Comparison of ENCODE assay signal across 6 cellular contexts in the genomic region with DNA sequence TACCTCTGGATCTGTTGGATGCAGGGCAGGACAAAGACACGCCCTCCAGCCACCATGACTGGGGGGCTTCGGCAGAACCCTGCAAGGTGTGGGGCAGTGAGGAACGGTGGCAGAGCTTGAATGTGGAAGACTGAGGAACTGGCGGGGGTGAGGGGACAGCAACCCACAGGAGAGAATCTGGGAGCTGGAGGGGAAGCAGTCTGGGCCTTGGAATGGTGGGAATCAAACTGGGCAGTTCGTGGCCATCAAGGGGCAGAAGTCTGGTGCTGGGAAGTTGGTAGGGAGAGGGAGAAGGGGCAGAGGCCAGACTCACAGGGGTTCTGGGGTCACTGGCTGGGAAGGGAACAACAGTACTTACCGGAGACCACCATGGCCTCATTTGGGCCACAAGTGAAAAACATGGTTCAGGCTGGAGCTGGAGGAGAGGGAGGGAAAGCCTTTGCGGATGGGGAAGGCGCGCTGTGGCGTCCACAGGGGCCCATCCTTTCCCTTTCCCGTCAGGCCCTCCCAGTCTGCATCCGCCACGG. TPM values are rescaled to one million over a fixed set of nuclear protein-coding genes. Genes with fewer than 3 reads are reported as not detected.
A peak's percentile ranks its signal among the peaks of the same experiment; 100 is the strongest.
DNase-seq lines count a peak whose midpoint lies in the region; ATAC-seq and TF ChIP-seq lines count a peak whose summit lies in the region.

No MANE protein-coding gene starts in this region.

- peak overlapping the region; percentile 98 for H3K4me3 Mint-ChIP-seq in WTC11

- CTCF ChIA-PET in WTC11 (lab: Charles Lee), result interaction anchor here (0.6 to 2.8 kb wide), 6 partner anchors 11 to 88 kb away, joined by 3 to 13 read pairs (median 4); no protein-coding TSS in a partner anchor

- peaks cover 54% of the 10 kb centered on the region for H3K36me3 Mint-ChIP-seq in WTC11

- TF ChIP-seq CTCF in WTC11 (IDR thresholded peaks at IDR 0.05), result no peak

- POLR2A ChIA-PET in WTC11 (lab: Charles Lee), result interaction anchor here (0.6 to 0.8 kb wide), 3 partner anchors 10 to 127 kb away, joined by 5 read pairs; no protein-coding TSS in a partner anchor

- peaks cover 5% of the 10 kb centered on the region; the same call in 1 of the 2 replicates for H3K27me3 Mint-ChIP-seq in WTC11 (ENCODE audit: low read depth)

- H3K4me1 Mint-ChIP-seq in WTC11, result peaks cover 25% of the 10 kb centered on the region

- H3K27ac Mint-ChIP-seq in WTC11, result peak overlapping the region; percentile 89

- ATAC-seq in WTC11 (no peak), left lobe of liver (peak; percentile 8)

- no peaks in the 10 kb centered on the region for H3K9me3 Mint-ChIP-seq in WTC11

- DNase-seq in EL (peak; percentile 33), WTC11 (ENCODE audit: low spot score) (no peak), left lobe of liver (ENCODE audit: low spot score) (no peak), middle frontal gyrus (ENCODE audit: extremely low spot score, low spot score) (no peak), SK-N-DZ (ENCODE audit: low spot score) (no peak), NCI-H2196 treated with DMSO at 0.1 percent for 48 hours (lab: John Stamatoyannopoulos, UW; ENCODE audit: unreplicated experiment) (no peak)

TF ChIP-seq in WTC11, 78 proteins besides CTCF, POLR2A, EP300 and RAD21:
- TF ChIP-seq, protein P1, sequence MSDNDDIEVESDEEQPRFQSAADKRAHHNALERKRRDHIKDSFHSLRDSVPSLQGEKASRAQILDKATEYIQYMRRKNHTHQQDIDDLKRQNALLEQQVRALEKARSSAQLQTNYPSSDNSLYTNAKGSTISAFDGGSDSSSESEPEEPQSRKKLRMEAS (CRISPR knock-in tag; IDR thresholded peaks at IDR 0.05), result peak; percentile 17; the same call in 1 of the 2 replicates
- TF ChIP-seq, protein P2, sequence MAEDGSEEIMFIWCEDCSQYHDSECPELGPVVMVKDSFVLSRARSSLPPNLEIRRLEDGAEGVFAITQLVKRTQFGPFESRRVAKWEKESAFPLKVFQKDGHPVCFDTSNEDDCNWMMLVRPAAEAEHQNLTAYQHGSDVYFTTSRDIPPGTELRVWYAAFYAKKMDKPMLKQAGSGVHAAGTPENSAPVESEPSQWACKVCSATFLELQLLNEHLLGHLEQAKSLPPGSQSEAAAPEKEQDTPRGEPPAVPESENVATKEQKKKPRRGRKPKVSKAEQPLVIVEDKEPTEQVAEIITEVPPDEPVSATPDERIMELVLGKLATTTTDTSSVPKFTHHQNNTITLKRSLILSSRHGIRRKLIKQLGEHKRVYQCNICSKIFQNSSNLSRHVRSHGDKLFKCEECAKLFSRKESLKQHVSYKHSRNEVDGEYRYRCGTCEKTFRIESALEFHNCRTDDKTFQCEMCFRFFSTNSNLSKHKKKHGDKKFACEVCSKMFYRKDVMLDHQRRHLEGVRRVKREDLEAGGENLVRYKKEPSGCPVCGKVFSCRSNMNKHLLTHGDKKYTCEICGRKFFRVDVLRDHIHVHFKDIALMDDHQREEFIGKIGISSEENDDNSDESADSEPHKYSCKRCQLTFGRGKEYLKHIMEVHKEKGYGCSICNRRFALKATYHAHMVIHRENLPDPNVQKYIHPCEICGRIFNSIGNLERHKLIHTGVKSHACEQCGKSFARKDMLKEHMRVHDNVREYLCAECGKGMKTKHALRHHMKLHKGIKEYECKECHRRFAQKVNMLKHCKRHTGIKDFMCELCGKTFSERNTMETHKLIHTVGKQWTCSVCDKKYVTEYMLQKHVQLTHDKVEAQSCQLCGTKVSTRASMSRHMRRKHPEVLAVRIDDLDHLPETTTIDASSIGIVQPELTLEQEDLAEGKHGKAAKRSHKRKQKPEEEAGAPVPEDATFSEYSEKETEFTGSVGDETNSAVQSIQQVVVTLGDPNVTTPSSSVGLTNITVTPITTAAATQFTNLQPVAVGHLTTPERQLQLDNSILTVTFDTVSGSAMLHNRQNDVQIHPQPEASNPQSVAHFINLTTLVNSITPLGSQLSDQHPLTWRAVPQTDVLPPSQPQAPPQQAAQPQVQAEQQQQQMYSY (CRISPR knock-in tag; IDR thresholded peaks at IDR 0.05), result 0 out of 2 replicates have a peak, but pooled peaks have one; percentile 11
- TF ChIP-seq, protein P3, sequence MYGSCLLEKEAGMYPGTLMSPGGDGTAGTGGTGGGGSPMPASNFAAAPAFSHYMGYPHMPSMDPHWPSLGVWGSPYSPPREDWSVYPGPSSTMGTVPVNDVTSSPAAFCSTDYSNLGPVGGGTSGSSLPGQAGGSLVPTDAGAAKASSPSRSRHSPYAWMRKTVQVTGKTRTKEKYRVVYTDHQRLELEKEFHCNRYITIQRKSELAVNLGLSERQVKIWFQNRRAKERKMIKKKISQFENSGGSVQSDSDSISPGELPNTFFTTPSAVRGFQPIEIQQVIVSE (CRISPR knock-in tag; IDR thresholded peaks at IDR 0.05; ENCODE audit: borderline replicate concordance), result 0 out of 2 replicates have a peak, but pooled peaks have one; percentile 5
- TF ChIP-seq MXD4 (CRISPR knock-in tag; IDR thresholded peaks at IDR 0.05; ENCODE audit: borderline replicate concordance) (no peak), ETV6 (CRISPR knock-in tag; IDR thresholded peaks at IDR 0.05) (no peak)
- TF ChIP-seq, protein P4, sequence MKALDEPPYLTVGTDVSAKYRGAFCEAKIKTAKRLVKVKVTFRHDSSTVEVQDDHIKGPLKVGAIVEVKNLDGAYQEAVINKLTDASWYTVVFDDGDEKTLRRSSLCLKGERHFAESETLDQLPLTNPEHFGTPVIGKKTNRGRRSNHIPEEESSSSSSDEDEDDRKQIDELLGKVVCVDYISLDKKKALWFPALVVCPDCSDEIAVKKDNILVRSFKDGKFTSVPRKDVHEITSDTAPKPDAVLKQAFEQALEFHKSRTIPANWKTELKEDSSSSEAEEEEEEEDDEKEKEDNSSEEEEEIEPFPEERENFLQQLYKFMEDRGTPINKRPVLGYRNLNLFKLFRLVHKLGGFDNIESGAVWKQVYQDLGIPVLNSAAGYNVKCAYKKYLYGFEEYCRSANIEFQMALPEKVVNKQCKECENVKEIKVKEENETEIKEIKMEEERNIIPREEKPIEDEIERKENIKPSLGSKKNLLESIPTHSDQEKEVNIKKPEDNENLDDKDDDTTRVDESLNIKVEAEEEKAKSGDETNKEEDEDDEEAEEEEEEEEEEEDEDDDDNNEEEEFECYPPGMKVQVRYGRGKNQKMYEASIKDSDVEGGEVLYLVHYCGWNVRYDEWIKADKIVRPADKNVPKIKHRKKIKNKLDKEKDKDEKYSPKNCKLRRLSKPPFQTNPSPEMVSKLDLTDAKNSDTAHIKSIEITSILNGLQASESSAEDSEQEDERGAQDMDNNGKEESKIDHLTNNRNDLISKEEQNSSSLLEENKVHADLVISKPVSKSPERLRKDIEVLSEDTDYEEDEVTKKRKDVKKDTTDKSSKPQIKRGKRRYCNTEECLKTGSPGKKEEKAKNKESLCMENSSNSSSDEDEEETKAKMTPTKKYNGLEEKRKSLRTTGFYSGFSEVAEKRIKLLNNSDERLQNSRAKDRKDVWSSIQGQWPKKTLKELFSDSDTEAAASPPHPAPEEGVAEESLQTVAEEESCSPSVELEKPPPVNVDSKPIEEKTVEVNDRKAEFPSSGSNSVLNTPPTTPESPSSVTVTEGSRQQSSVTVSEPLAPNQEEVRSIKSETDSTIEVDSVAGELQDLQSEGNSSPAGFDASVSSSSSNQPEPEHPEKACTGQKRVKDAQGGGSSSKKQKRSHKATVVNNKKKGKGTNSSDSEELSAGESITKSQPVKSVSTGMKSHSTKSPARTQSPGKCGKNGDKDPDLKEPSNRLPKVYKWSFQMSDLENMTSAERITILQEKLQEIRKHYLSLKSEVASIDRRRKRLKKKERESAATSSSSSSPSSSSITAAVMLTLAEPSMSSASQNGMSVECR (CRISPR knock-in tag; IDR thresholded peaks at IDR 0.05; ENCODE audit: borderline replicate concordance), result 0 out of 2 replicates have a peak, but pooled peaks have one; percentile 39
TF ChIP-seq in WTC11: peak in this region for 4.

RNA-seq across cellular contexts. Expression of a gene that starts 0.6 kb away (rescaled TPM):
- 110 to 121 TPM (median 120 TPM) in 3 replicates for total RNA-seq in WTC11 (2021)
- total RNA-seq in left lobe of liver, result 45.9 TPM
- 156 and 180 TPM in 2 replicates for polyA plus RNA-seq in SK-N-DZ (2014; cell fraction: cytosol; rRNA removed)
- 130 and 150 TPM in 2 replicates for polyA plus RNA-seq in SK-N-DZ (2014; cell fraction: nucleus; rRNA removed)

RNA-seq across cellular contexts. Expression of a gene that starts 2.5 kb away (rescaled TPM):
- 61.2 to 82.4 TPM (median 61.5 TPM) in 3 replicates for total RNA-seq in WTC11 (2021)
- 5.8 TPM for total RNA-seq in left lobe of liver
- 2.7 and 4.1 TPM in 2 replicates for polyA plus RNA-seq in SK-N-DZ (2014; cell fraction: cytosol; rRNA removed)
- 1.2 and 3.6 TPM in 2 replicates for polyA plus RNA-seq in SK-N-DZ (2014; cell fraction: nucleus; rRNA removed)

RNA-seq across cellular contexts. Expression of a gene that starts 21.7 kb away (rescaled TPM):
- total RNA-seq in WTC11 (2021) (1,503 to 1,570 TPM (median 1,542 TPM) in 3 replicates), left lobe of liver (219 TPM)
- polyA plus RNA-seq in SK-N-DZ (2014; cell fraction: cytosol; rRNA removed), result 1,702 and 1,814 TPM in 2 replicates
- 586 and 640 TPM in 2 replicates for polyA plus RNA-seq in SK-N-DZ (2014; cell fraction: nucleus; rRNA removed)

RNA-seq across cellular contexts. Expression of a gene that starts 24.8 kb away (rescaled TPM):
- total RNA-seq in WTC11 (2021) (95.9 to 100 TPM (median 97.9 TPM) in 3 replicates), left lobe of liver (13.7 TPM)
- polyA plus RNA-seq in SK-N-DZ (2014; cell fraction: cytosol; rRNA removed), result 16.8 and 18.7 TPM in 2 replicates
- 28.1 and 83.2 TPM in 2 replicates for polyA plus RNA-seq in SK-N-DZ (2014; cell fraction: nucleus; rRNA removed)

RNA-seq across cellular contexts. Expression of a gene that starts 51.1 kb away (rescaled TPM):
- total RNA-seq in WTC11 (2021) (31.2 to 33.3 TPM (median 31.3 TPM) in 3 replicates), left lobe of liver (1.8 TPM)
- polyA plus RNA-seq in SK-N-DZ (2014; cell fraction: cytosol; rRNA removed), result 27.6 and 35.7 TPM in 2 replicates
- 26.0 and 29.3 TPM in 2 replicates for polyA plus RNA-seq in SK-N-DZ (2014; cell fraction: nucleus; rRNA removed)
